ENCODE assay signal across 1 cellular context in the genomic region with DNA sequence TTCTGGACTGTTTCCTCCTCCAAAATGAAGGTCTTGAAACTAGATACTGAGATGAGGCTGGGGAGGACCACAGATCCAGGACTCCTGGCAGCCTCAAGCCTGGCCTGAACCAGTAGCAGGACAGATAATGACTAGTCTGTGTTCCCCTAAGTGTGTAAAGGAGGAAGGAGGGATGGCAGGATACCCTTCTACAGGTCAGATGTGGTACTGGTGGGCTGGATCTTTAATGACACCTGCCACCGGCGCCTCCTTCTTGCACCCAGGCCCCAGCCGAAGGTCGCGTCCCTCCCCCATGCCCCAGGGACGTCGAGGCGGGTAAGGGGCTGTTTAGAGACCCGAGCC.
TF ChIP-seq lines count a peak whose summit lies in the region.

No MANE protein-coding gene starts in this region.

TF ChIP-seq in K562, 482 proteins besides CTCF, POLR2A, EP300 and RAD21:
- TF ChIP-seq GATA2 (CRISPR knock-in tag; IDR thresholded peaks at IDR 0.05) (no peak), FOXK2 (conservative IDR thresholded peaks at IDR 0.05 in 1 of 2, IDR thresholded peaks at IDR 0.05 in 1 of 2; ENCODE audit: low read depth in 2 of 2) (no peak), SMAD4 (CRISPR knock-in tag; conservative IDR thresholded peaks at IDR 0.05) (no peak), BRD4 (IDR thresholded peaks at IDR 0.05) (peak; percentile 47; the same call in 1 of the 2 replicates), HNRNPH1 (optimal IDR thresholded peaks at IDR 0.05; ENCODE audit: low read depth, low read length) (no peak), WHSC1 (IDR thresholded peaks at IDR 0.05; ENCODE audit: low read length) (no peak)
- TF ChIP-seq, protein P1, sequence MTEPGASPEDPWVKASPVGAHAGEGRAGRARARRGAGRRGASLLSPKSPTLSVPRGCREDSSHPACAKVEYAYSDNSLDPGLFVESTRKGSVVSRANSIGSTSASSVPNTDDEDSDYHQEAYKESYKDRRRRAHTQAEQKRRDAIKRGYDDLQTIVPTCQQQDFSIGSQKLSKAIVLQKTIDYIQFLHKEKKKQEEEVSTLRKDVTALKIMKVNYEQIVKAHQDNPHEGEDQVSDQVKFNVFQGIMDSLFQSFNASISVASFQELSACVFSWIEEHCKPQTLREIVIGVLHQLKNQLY (CRISPR knock-in tag; conservative IDR thresholded peaks at IDR 0.05), result no peak
